Comparison of ENCODE assay signal across 1 cellular context in genomic region chr3:128845695-128846491, GRCh38.
A peak's percentile ranks its signal among the peaks of the same experiment; 100 is the strongest.
TF ChIP-seq lines count a peak whose summit lies in the region.

No MANE protein-coding gene starts in this region.

TF ChIP-seq in HepG2, 621 proteins besides CTCF, POLR2A, EP300 and RAD21 (continued from another document and continues in another):
- TF ChIP-seq FOXP4 (CRISPR knock-in tag; IDR thresholded peaks at IDR 0.05), result 0 out of 2 replicates have a peak, but pooled peaks have one; percentile 12
- TF ChIP-seq, protein P1, sequence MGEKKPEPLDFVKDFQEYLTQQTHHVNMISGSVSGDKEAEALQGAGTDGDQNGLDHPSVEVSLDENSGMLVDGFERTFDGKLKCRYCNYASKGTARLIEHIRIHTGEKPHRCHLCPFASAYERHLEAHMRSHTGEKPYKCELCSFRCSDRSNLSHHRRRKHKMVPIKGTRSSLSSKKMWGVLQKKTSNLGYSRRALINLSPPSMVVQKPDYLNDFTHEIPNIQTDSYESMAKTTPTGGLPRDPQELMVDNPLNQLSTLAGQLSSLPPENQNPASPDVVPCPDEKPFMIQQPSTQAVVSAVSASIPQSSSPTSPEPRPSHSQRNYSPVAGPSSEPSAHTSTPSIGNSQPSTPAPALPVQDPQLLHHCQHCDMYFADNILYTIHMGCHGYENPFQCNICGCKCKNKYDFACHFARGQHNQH (CRISPR knock-in tag; IDR thresholded peaks at IDR 0.05), result 0 out of 2 replicates have a peak, but pooled peaks have one; percentile 31
- peak; percentile 32 for TF ChIP-seq ZNF407 (CRISPR knock-in tag; IDR thresholded peaks at IDR 0.05; ENCODE audit: not compliant biosample characterization)
- no peak for TF ChIP-seq GATAD1 (CRISPR knock-in tag; IDR thresholded peaks at IDR 0.05)
- TF ChIP-seq ZNF878 (CRISPR knock-in tag; IDR thresholded peaks at IDR 0.05), result no peak
- no peak for TF ChIP-seq KDM4B (CRISPR knock-in tag; IDR thresholded peaks at IDR 0.05)
- TF ChIP-seq SNAPC2 (CRISPR knock-in tag; IDR thresholded peaks at IDR 0.05), result no peak
- TF ChIP-seq ARNT2 (CRISPR knock-in tag; IDR thresholded peaks at IDR 0.05; ENCODE audit: low read depth), result no peak
- no peak for TF ChIP-seq ZNF484 (CRISPR knock-in tag; IDR thresholded peaks at IDR 0.05; ENCODE audit: borderline replicate concordance, low read depth)
- TF ChIP-seq ZNF792 (CRISPR knock-in tag; IDR thresholded peaks at IDR 0.05), result 0 out of 2 replicates have a peak, but pooled peaks have one; percentile 37
- no peak for TF ChIP-seq HNF4G (IDR thresholded peaks at IDR 0.05; ENCODE audit: borderline replicate concordance, low read depth, low read length)
- TF ChIP-seq HNF4G (CRISPR knock-in tag; IDR thresholded peaks at IDR 0.05; ENCODE audit: borderline replicate concordance, low read depth), result no peak
- TF ChIP-seq CBX1 (IDR thresholded peaks at IDR 0.05; ENCODE audit: low read depth), result peak; percentile 61
- TF ChIP-seq DBP (CRISPR knock-in tag; IDR thresholded peaks at IDR 0.05; ENCODE audit: not compliant biosample characterization), result no peak
- TF ChIP-seq, protein P2, sequence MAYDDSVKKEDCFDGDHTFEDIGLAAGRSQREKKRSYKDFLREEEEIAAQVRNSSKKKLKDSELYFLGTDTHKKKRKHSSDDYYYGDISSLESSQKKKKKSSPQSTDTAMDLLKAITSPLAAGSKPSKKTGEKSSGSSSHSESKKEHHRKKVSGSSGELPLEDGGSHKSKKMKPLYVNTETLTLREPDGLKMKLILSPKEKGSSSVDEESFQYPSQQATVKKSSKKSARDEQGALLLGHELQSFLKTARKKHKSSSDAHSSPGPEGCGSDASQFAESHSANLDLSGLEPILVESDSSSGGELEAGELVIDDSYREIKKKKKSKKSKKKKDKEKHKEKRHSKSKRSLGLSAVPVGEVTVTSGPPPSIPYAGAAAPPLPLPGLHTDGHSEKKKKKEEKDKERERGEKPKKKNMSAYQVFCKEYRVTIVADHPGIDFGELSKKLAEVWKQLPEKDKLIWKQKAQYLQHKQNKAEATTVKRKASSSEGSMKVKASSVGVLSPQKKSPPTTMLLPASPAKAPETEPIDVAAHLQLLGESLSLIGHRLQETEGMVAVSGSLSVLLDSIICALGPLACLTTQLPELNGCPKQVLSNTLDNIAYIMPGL (CRISPR knock-in tag; IDR thresholded peaks at IDR 0.05; ENCODE audit: borderline replicate concordance in 1 of 2, low read depth in 1 of 2), result peak; percentile 62 to 83
- TF ChIP-seq ZNF382 (CRISPR knock-in tag; IDR thresholded peaks at IDR 0.05; ENCODE audit: borderline replicate concordance), result no peak
- TF ChIP-seq ISX (CRISPR knock-in tag; conservative IDR thresholded peaks at IDR 0.05), result no peak
- no peak for TF ChIP-seq ZNF235 (CRISPR knock-in tag; IDR thresholded peaks at IDR 0.05; ENCODE audit: borderline replicate concordance)
- TF ChIP-seq CERS6 (CRISPR knock-in tag; IDR thresholded peaks at IDR 0.05), result no peak
- peak; percentile 75; the same call in 1 of the 2 replicates for TF ChIP-seq RFXAP (CRISPR knock-in tag; IDR thresholded peaks at IDR 0.05; ENCODE audit: borderline replicate concordance)
- peak; percentile 33; the same call in 1 of the 2 replicates for TF ChIP-seq WIZ (CRISPR knock-in tag; IDR thresholded peaks at IDR 0.05)
- TF ChIP-seq ZNF124 (CRISPR knock-in tag; IDR thresholded peaks at IDR 0.05), result 0 out of 2 replicates have a peak, but pooled peaks have one; percentile 42
- TF ChIP-seq, protein P3, sequence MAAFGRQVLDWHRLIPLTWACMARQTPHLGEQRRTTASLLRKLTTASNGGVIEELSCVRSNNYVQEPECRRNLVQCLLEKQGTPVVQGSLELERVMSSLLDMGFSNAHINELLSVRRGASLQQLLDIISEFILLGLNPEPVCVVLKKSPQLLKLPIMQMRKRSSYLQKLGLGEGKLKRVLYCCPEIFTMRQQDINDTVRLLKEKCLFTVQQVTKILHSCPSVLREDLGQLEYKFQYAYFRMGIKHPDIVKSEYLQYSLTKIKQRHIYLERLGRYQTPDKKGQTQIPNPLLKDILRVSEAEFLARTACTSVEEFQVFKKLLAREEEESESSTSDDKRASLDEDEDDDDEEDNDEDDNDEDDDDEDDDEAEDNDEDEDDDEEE (CRISPR knock-in tag; IDR thresholded peaks at IDR 0.05), result peak; percentile 78; the same call in 1 of the 2 replicates
- TF ChIP-seq, protein P4, sequence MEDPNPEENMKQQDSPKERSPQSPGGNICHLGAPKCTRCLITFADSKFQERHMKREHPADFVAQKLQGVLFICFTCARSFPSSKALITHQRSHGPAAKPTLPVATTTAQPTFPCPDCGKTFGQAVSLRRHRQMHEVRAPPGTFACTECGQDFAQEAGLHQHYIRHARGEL (CRISPR knock-in tag; IDR thresholded peaks at IDR 0.05), result no peak
- TF ChIP-seq, protein P5, sequence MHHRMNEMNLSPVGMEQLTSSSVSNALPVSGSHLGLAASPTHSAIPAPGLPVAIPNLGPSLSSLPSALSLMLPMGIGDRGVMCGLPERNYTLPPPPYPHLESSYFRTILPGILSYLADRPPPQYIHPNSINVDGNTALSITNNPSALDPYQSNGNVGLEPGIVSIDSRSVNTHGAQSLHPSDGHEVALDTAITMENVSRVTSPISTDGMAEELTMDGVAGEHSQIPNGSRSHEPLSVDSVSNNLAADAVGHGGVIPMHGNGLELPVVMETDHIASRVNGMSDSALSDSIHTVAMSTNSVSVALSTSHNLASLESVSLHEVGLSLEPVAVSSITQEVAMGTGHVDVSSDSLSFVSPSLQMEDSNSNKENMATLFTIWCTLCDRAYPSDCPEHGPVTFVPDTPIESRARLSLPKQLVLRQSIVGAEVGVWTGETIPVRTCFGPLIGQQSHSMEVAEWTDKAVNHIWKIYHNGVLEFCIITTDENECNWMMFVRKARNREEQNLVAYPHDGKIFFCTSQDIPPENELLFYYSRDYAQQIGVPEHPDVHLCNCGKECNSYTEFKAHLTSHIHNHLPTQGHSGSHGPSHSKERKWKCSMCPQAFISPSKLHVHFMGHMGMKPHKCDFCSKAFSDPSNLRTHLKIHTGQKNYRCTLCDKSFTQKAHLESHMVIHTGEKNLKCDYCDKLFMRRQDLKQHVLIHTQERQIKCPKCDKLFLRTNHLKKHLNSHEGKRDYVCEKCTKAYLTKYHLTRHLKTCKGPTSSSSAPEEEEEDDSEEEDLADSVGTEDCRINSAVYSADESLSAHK (CRISPR knock-in tag; IDR thresholded peaks at IDR 0.05; ENCODE audit: borderline replicate concordance), result no peak
- no peak for TF ChIP-seq ZNF343 (CRISPR knock-in tag; IDR thresholded peaks at IDR 0.05)
- peak; percentile 68 for TF ChIP-seq ZNF687 (CRISPR knock-in tag; IDR thresholded peaks at IDR 0.05)
- 0 out of 2 replicates have a peak, but pooled peaks have one; percentile 35 for TF ChIP-seq ZNF121 (CRISPR knock-in tag; IDR thresholded peaks at IDR 0.05)
- no peak for TF ChIP-seq HOXA7 (CRISPR knock-in tag; IDR thresholded peaks at IDR 0.05)
- no peak for TF ChIP-seq CREM (IDR thresholded peaks at IDR 0.05)
- TF ChIP-seq CREM (CRISPR knock-in tag; IDR thresholded peaks at IDR 0.05), result no peak
- TF ChIP-seq HNRNPH1 (optimal IDR thresholded peaks at IDR 0.05; ENCODE audit: low read depth, low read length), result no peak
- peak; percentile 42; the same call in 1 of the 2 replicates for TF ChIP-seq SP4 (CRISPR knock-in tag; IDR thresholded peaks at IDR 0.05)
